Comparison of ENCODE assay signal across 13 cellular contexts in genomic region chr4:7781993-7782392, GRCh38.
DNase-seq lines count a peak whose midpoint lies in the region; ATAC-seq and TF ChIP-seq lines count a peak whose summit lies in the region.
"Had no signal": no experiment of that assay in that cellular context is flagged by ENCODE, and none has a peak within 500 bp of the region (broad histone marks: within the 10 kb centered on the region; RNA-seq: fewer than 3 reads in every experiment).

No MANE protein-coding gene starts in this region.

- no peak overlapping the region for H3K4me3 Mint-ChIP-seq in effector memory CD8-positive, alpha-beta T cell
- H3K4me3 Mint-ChIP-seq: activated CD8-positive, alpha-beta T cell treated with anti-CD3 and anti-CD28 coated beads, Interleukin-2, amount 10 ng/mL, durations not matched to agents 7 days and 5 days had no signal

- H3K27ac Mint-ChIP-seq in activated naive CD4-positive, alpha-beta T cell treated with anti-CD3 and anti-CD28 coated beads, Interleukin-2, amount 50 U/mL, for 72 hours: peak overlapping the region; percentile 39 to 72
- peak overlapping the region in 1 of 2 donors; percentile 91 for H3K27ac Mint-ChIP-seq in effector memory CD8-positive, alpha-beta T cell
- H3K27ac Mint-ChIP-seq: activated CD8-positive, alpha-beta T cell treated with anti-CD3 and anti-CD28 coated beads, Interleukin-2, amount 10 ng/mL, durations not matched to agents 7 days and 5 days had no signal

- no peaks in the 10 kb centered on the region for H3K27me3 Mint-ChIP-seq in effector memory CD8-positive, alpha-beta T cell

- no peaks in the 10 kb centered on the region for H3K27me3 ChIP-seq in lung (ENCODE audit: control insufficient read depth, insufficient read depth)
- H3K27me3 ChIP-seq in transverse colon: no peaks in the 10 kb centered on the region
- H3K27me3 ChIP-seq: testis had no signal

- DNase-seq in activated naive CD4-positive, alpha-beta T cell treated with anti-CD3 and anti-CD28 coated beads, Interleukin-2, amount 50 U/mL, for 72 hours (ENCODE audit: low spot score in 2 of 2): no peak
- DNase-seq in activated naive CD4-positive, alpha-beta T cell (lab: John Stamatoyannopoulos, UW): no peak
- DNase-seq in coronary artery (ENCODE audit: low spot score) (no peak), lung (ENCODE audit: low spot score) (no peak), transverse colon (no peak)
- DNase-seq in effector memory CD8-positive, alpha-beta T cell: no peak
- no peak for DNase-seq in activated CD4-positive, CD25-positive, alpha-beta regulatory T cell treated with anti-CD3 and anti-CD28 coated beads, Interleukin-2, amount 50 U/mL, for 72 hours
- DNase-seq: activated CD8-positive, alpha-beta T cell treated with anti-CD3 and anti-CD28 coated beads, Interleukin-2, amount 10 ng/mL, durations not matched to agents 7 days and 5 days; DMS153; NCI-H2107; NCI-H82; testis had no signal

- no peak for ATAC-seq in activated naive CD4-positive, alpha-beta T cell treated with anti-CD3 and anti-CD28 coated beads, Interleukin-2, amount 50 U/mL, for 72 hours
- ATAC-seq in lung (ENCODE audit: insufficient read depth, low FRiP score) (no peak), GM21526 (IDR thresholded peaks at IDR 0.05; ENCODE audit: low FRiP score, unreplicated experiment) (no peak)
- no peak for ATAC-seq in effector memory CD8-positive, alpha-beta T cell (replicated peaks)
- ATAC-seq: activated CD8-positive, alpha-beta T cell treated with anti-CD3 and anti-CD28 coated beads, Interleukin-2, amount 10 ng/mL, durations not matched to agents 7 days and 5 days had no signal

- intact Hi-C loops in transverse colon (cut with DNase I; ENCODE audit: low total_unique reads): no loop called here

- TF ChIP-seq POLR2A in transverse colon (IDR thresholded peaks at IDR 0.05): no peak

- H3K27ac ChIP-seq in coronary artery (peak overlapping the region; percentile 60 to 85), lung (ENCODE audit: low read depth in 1 of 2, low read length in 1 of 2) (peak overlapping the region; percentile 22 to 86), transverse colon (peak overlapping the region in 3 of 4 donors; percentile 34 to 77 (median 64))

- H3K4me3 ChIP-seq in coronary artery (no peak overlapping the region), lung (no peak overlapping the region), transverse colon (no peak overlapping the region)
- H3K4me3 ChIP-seq: testis had no signal

- H3K36me3 ChIP-seq in lung (ENCODE audit: control insufficient read depth in 2 of 2, insufficient read depth in 2 of 2, low read length in 2 of 2) (peaks cover 0 to 15% of the 10 kb centered on the region in 2 donors), transverse colon (peaks cover 0 to 4% (median 0%) of the 10 kb centered on the region in 4 donors)

- no peaks in the 10 kb centered on the region for H3K9me3 Mint-ChIP-seq in activated naive CD4-positive, alpha-beta T cell treated with anti-CD3 and anti-CD28 coated beads, Interleukin-2, amount 50 U/mL, for 72 hours
- no peaks in the 10 kb centered on the region for H3K9me3 Mint-ChIP-seq in effector memory CD8-positive, alpha-beta T cell

- WGBS in lung, 2 donors: 84% methylated on average over 17 of the region's 17 CpGs
- WGBS in transverse colon (ENCODE audit: low coverage in 1 of 2), 2 donors: 70 to 84% methylated on average over 5 to 17 of the region's 17 CpGs

- peaks cover 0 to 13% of the 10 kb centered on the region in 2 donors for H3K36me3 Mint-ChIP-seq in activated naive CD4-positive, alpha-beta T cell treated with anti-CD3 and anti-CD28 coated beads, Interleukin-2, amount 50 U/mL, for 72 hours
- H3K36me3 Mint-ChIP-seq in effector memory CD8-positive, alpha-beta T cell (ENCODE audit: insufficient read depth): peaks cover 3% of the 10 kb centered on the region

- peaks cover 20 to 40% of the 10 kb centered on the region in 2 donors for H3K4me1 Mint-ChIP-seq in effector memory CD8-positive, alpha-beta T cell (ENCODE audit: low read depth in 2 of 2)

- H3K4me1 ChIP-seq in lung (ENCODE audit: control insufficient read depth in 2 of 2, insufficient read depth in 2 of 2, low read length in 2 of 2) (peaks cover 6 to 9% of the 10 kb centered on the region in 2 donors), transverse colon (peaks cover 0 to 45% (median 20%) of the 10 kb centered on the region in 4 donors)

- TF ChIP-seq CTCF in coronary artery (IDR thresholded peaks at IDR 0.05): no peak
- no peak for TF ChIP-seq CTCF in lung (IDR thresholded peaks at IDR 0.05; ENCODE audit: control extremely low read depth, extremely low read depth)
- no peak for TF ChIP-seq CTCF in transverse colon (IDR thresholded peaks at IDR 0.05)

- no peak for TF ChIP-seq EP300 in transverse colon (IDR thresholded peaks at IDR 0.05; ENCODE audit: low read depth)

- H3K9me3 ChIP-seq in lung (ENCODE audit: control insufficient read depth in 2 of 2, insufficient read depth in 1 of 2, low read length in 1 of 2) (no peaks in the 10 kb centered on the region), transverse colon (no peaks in the 10 kb centered on the region)
- H3K9me3 ChIP-seq: testis had no signal

- in situ Hi-C loops in transverse colon (cut with MboI; ENCODE audit: low pct_ligation_motif_present in 1 of 4, low pct_unique_long_range_greater_than_20kb in 1 of 4, low sequenced_read_pairs in 3 of 4): no loop called here
